Comparison of ENCODE assay signal across 1 cellular context in the genomic region with DNA sequence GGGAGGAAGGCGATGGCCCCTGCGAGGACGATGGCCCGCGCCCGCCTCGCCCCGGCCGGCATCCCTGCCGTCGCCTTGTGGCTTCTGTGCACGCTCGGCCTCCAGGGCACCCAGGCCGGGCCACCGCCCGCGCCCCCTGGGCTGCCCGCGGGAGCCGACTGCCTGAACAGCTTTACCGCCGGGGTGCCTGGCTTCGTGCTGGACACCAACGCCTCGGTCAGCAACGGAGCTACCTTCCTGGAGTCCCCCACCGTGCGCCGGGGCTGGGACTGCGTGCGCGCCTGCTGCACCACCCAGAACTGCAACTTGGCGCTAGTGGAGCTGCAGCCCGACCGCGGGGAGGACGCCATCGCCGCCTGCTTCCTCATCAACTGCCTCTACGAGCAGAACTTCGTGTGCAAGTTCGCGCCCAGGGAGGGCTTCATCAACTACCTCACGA.
TF ChIP-seq lines count a peak whose summit lies in the region.

No MANE protein-coding gene starts in this region.

TF ChIP-seq in WTC11, 78 proteins besides CTCF, POLR2A, EP300 and RAD21 (continued from another document):
- TF ChIP-seq, protein P1, sequence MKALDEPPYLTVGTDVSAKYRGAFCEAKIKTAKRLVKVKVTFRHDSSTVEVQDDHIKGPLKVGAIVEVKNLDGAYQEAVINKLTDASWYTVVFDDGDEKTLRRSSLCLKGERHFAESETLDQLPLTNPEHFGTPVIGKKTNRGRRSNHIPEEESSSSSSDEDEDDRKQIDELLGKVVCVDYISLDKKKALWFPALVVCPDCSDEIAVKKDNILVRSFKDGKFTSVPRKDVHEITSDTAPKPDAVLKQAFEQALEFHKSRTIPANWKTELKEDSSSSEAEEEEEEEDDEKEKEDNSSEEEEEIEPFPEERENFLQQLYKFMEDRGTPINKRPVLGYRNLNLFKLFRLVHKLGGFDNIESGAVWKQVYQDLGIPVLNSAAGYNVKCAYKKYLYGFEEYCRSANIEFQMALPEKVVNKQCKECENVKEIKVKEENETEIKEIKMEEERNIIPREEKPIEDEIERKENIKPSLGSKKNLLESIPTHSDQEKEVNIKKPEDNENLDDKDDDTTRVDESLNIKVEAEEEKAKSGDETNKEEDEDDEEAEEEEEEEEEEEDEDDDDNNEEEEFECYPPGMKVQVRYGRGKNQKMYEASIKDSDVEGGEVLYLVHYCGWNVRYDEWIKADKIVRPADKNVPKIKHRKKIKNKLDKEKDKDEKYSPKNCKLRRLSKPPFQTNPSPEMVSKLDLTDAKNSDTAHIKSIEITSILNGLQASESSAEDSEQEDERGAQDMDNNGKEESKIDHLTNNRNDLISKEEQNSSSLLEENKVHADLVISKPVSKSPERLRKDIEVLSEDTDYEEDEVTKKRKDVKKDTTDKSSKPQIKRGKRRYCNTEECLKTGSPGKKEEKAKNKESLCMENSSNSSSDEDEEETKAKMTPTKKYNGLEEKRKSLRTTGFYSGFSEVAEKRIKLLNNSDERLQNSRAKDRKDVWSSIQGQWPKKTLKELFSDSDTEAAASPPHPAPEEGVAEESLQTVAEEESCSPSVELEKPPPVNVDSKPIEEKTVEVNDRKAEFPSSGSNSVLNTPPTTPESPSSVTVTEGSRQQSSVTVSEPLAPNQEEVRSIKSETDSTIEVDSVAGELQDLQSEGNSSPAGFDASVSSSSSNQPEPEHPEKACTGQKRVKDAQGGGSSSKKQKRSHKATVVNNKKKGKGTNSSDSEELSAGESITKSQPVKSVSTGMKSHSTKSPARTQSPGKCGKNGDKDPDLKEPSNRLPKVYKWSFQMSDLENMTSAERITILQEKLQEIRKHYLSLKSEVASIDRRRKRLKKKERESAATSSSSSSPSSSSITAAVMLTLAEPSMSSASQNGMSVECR (CRISPR knock-in tag; IDR thresholded peaks at IDR 0.05; ENCODE audit: borderline replicate concordance): 0 out of 2 replicates have a peak, but pooled peaks have one; percentile 1
- TF ChIP-seq ZNF232 (CRISPR knock-in tag; IDR thresholded peaks at IDR 0.05) (no peak), HMGXB4 (CRISPR knock-in tag; IDR thresholded peaks at IDR 0.05) (peak; percentile 78; the same call in 1 of the 2 replicates), FOXJ3 (CRISPR knock-in tag; IDR thresholded peaks at IDR 0.05; ENCODE audit: borderline replicate concordance) (no peak), SP1 (CRISPR knock-in tag; conservative IDR thresholded peaks at IDR 0.05) (no peak), FOXP1 (CRISPR knock-in tag; IDR thresholded peaks at IDR 0.05; ENCODE audit: borderline replicate concordance) (no peak; the same call in none of the 2 replicates), TP53 (CRISPR knock-in tag; IDR thresholded peaks at IDR 0.05) (no peak), ATF3 (CRISPR knock-in tag; conservative IDR thresholded peaks at IDR 0.05) (no peak), FOXK1 (CRISPR knock-in tag; IDR thresholded peaks at IDR 0.05) (0 out of 2 replicates have a peak, but pooled peaks have one; percentile 1), GABPB1 (CRISPR knock-in tag; IDR thresholded peaks at IDR 0.05) (no peak), ZNF263 (CRISPR knock-in tag; IDR thresholded peaks at IDR 0.05; ENCODE audit: low read depth) (peak; percentile 80)
- TF ChIP-seq, protein P2, sequence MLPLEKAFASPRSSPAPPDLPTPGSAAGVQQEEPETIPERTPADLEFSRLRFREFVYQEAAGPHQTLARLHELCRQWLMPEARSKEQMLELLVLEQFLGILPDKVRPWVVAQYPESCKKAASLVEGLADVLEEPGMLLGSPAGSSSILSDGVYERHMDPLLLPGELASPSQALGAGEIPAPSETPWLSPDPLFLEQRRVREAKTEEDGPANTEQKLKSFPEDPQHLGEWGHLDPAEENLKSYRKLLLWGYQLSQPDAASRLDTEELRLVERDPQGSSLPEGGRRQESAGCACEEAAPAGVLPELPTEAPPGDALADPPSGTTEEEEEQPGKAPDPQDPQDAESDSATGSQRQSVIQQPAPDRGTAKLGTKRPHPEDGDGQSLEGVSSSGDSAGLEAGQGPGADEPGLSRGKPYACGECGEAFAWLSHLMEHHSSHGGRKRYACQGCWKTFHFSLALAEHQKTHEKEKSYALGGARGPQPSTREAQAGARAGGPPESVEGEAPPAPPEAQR (CRISPR knock-in tag; IDR thresholded peaks at IDR 0.05): no peak
- TF ChIP-seq, protein P3, sequence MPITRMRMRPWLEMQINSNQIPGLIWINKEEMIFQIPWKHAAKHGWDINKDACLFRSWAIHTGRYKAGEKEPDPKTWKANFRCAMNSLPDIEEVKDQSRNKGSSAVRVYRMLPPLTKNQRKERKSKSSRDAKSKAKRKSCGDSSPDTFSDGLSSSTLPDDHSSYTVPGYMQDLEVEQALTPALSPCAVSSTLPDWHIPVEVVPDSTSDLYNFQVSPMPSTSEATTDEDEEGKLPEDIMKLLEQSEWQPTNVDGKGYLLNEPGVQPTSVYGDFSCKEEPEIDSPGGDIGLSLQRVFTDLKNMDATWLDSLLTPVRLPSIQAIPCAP (CRISPR knock-in tag; IDR thresholded peaks at IDR 0.05): no peak
- TF ChIP-seq, protein P4, sequence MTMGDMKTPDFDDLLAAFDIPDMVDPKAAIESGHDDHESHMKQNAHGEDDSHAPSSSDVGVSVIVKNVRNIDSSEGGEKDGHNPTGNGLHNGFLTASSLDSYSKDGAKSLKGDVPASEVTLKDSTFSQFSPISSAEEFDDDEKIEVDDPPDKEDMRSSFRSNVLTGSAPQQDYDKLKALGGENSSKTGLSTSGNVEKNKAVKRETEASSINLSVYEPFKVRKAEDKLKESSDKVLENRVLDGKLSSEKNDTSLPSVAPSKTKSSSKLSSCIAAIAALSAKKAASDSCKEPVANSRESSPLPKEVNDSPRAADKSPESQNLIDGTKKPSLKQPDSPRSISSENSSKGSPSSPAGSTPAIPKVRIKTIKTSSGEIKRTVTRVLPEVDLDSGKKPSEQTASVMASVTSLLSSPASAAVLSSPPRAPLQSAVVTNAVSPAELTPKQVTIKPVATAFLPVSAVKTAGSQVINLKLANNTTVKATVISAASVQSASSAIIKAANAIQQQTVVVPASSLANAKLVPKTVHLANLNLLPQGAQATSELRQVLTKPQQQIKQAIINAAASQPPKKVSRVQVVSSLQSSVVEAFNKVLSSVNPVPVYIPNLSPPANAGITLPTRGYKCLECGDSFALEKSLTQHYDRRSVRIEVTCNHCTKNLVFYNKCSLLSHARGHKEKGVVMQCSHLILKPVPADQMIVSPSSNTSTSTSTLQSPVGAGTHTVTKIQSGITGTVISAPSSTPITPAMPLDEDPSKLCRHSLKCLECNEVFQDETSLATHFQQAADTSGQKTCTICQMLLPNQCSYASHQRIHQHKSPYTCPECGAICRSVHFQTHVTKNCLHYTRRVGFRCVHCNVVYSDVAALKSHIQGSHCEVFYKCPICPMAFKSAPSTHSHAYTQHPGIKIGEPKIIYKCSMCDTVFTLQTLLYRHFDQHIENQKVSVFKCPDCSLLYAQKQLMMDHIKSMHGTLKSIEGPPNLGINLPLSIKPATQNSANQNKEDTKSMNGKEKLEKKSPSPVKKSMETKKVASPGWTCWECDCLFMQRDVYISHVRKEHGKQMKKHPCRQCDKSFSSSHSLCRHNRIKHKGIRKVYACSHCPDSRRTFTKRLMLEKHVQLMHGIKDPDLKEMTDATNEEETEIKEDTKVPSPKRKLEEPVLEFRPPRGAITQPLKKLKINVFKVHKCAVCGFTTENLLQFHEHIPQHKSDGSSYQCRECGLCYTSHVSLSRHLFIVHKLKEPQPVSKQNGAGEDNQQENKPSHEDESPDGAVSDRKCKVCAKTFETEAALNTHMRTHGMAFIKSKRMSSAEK (CRISPR knock-in tag; IDR thresholded peaks at IDR 0.05; ENCODE audit: borderline replicate concordance): no peak
- TF ChIP-seq, protein P5, sequence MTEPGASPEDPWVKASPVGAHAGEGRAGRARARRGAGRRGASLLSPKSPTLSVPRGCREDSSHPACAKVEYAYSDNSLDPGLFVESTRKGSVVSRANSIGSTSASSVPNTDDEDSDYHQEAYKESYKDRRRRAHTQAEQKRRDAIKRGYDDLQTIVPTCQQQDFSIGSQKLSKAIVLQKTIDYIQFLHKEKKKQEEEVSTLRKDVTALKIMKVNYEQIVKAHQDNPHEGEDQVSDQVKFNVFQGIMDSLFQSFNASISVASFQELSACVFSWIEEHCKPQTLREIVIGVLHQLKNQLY (CRISPR knock-in tag; IDR thresholded peaks at IDR 0.05): no peak
